Comparison of ENCODE assay signal across 25 cellular contexts in genomic region chr10:128929905-128930304, GRCh38.
"Had no signal": no experiment of that assay in that cellular context is flagged by ENCODE, and none has a peak within 500 bp of the region (broad histone marks: within the 10 kb centered on the region; RNA-seq: fewer than 3 reads in every experiment).

No MANE protein-coding gene starts in this region.

- H3K4me1 ChIP-seq: adrenal gland had no signal

- DNase-seq: activated CD4-positive, alpha-beta T cell treated with anti-CD3 and anti-CD28 coated beads for 48 hours; activated CD4-positive, alpha-beta T cell treated with anti-CD3 and anti-CD28 coated beads, Interleukin-2, amount 50 U/mL, for 4 hours; activated CD4-positive, CD25-positive, alpha-beta regulatory T cell treated with anti-CD3 and anti-CD28 coated beads, Interleukin-2, amount 50 U/mL, for 72 hours; activated CD8-positive, alpha-beta memory T cell treated with anti-CD3 and anti-CD28 coated beads, Interleukin-2, amount 50 U/mL, for 48 hours; activated CD8-positive, alpha-beta T cell treated with anti-CD3 and anti-CD28 coated beads, Interleukin-2, amount 10 ng/mL, durations not matched to agents 7 days and 5 days; activated naive CD4-positive, alpha-beta T cell treated with anti-CD3 and anti-CD28 coated beads, Interleukin-2, amount 50 U/mL, for 16 hours; activated naive CD8-positive, alpha-beta T cell treated with anti-CD3 and anti-CD28 coated beads, Interleukin-2, amount 10 ng/mL, durations not matched to agents 7 days and 5 days; activated T-cell treated with anti-CD3 and anti-CD28 coated beads, Interleukin-2, amount 50 U/mL, for 1 hour; adrenal gland; anterior cingulate cortex; central memory CD4-positive, alpha-beta T cell; Karpas-422; NCI-H146; NCI-H187 treated with DMSO at 0.1 percent for 48 hours; NCI-H2081 treated with DMSO at 0.1 percent for 48 hours; NCI-H345; NCI-H510A; NCI-H526 treated with DMSO at 0.1 percent for 48 hours; NCI-H82; PC-3; SIG-M5; SK-N-SH; T-helper 1 cell had no signal

- ATAC-seq: activated CD8-positive, alpha-beta T cell treated with anti-CD3 and anti-CD28 coated beads, Interleukin-2, amount 10 ng/mL, durations not matched to agents 7 days and 5 days; K562; PC-3 had no signal

- H3K36me3 ChIP-seq: adrenal gland, breast epithelium had no signal

- H3K27me3 ChIP-seq: adrenal gland, breast epithelium had no signal

- H3K4me3 ChIP-seq: adrenal gland, breast epithelium, K562 had no signal

- H3K27ac ChIP-seq: adrenal gland, breast epithelium had no signal

- H3K9me3 ChIP-seq: adrenal gland, breast epithelium, SK-N-SH had no signal
